In genomic region chr16:67326472-67327309, GRCh38 we compare ENCODE assay signal across 8 cellular contexts. TPM values are rescaled to one million over a fixed set of nuclear protein-coding genes. Genes with fewer than 3 reads are reported as not detected.
A peak's percentile ranks its signal among the peaks of the same experiment; 100 is the strongest.
DNase-seq lines count a peak whose midpoint lies in the region; ATAC-seq and TF ChIP-seq lines count a peak whose summit lies in the region.

Gene KCTD19 (minus strand): TSS chr16:67326741. CDS start chr16:67326707, 34 bp downstream.
Gene LRRC36 (plus strand): TSS chr16:67326815. CDS start chr16:67326863, 48 bp downstream.

- TF ChIP-seq CTCF in AG09319 (IDR thresholded peaks at IDR 0.05; ENCODE audit: low read depth, low read length), result peak; percentile 36
- TF ChIP-seq CTCF in gastrocnemius medialis (IDR thresholded peaks at IDR 0.05 in 4 of 5, conservative IDR thresholded peaks at IDR 0.05 in 1 of 5), result peak; percentile 7 to 48 (median 25)
- TF ChIP-seq CTCF in PC-3 (conservative IDR thresholded peaks at IDR 0.05; ENCODE audit: low read depth, low read length), result no peak

- ATAC-seq in gastrocnemius medialis (peak in 1 of 2 donors; percentile 42), PC-3 (no peak)

- BruUV-seq in PC-3 (replicated peaks; lab: Mats Ljungman, UMichigan), result no TSS peak

- intact Hi-C loops in gastrocnemius medialis (cut with DNase I; ENCODE audit: low total_unique reads), result no loop called here
- intact Hi-C loops in PC-3 (cut with micrococcal nuclease), result no loop called here

- CTCF ChIA-PET in PC-3 (lab: Charles Lee), result no interaction called here

- H3K27ac ChIP-seq in gastrocnemius medialis, result no peak within 1 kb of the TSS
- no peak within 1 kb of the TSS for H3K27ac ChIP-seq in PC-3 (ENCODE audit: low read length)

- H2AFZ ChIP-seq in PC-3 (ENCODE audit: low read length), result no peak within 1 kb of the TSS

- no peaks in the 10 kb centered on the region for H3F3A ChIP-seq in PC-3 (ENCODE audit: low read length, unreplicated experiment)

- no peaks in the 10 kb centered on the region for H3K9me3 ChIP-seq in gastrocnemius medialis
- H3K9me3 ChIP-seq in PC-3 (ENCODE audit: low read length), result no peaks in the 10 kb centered on the region

- in situ Hi-C loops in gastrocnemius medialis (cut with MboI; ENCODE audit: low sequenced_read_pairs in 4 of 4), result no loop called here

- TF ChIP-seq POLR2A in gastrocnemius medialis (IDR thresholded peaks at IDR 0.05), result no peak

- no peaks in the 10 kb centered on the region for H4K20me1 ChIP-seq in PC-3 (ENCODE audit: low read length)

- H3K27me3 ChIP-seq in gastrocnemius medialis (peaks cover 10 to 27% (median 18%) of the 10 kb centered on the region in 3 donors), PC-3 (ENCODE audit: low read length) (no peaks in the 10 kb centered on the region)

- H3K4me2 ChIP-seq in PC-3 (ENCODE audit: low read length), result no peak within 1 kb of the TSS

- no peak for DNase-seq in AG09319 (ENCODE audit: extremely low read depth, low read depth)
- peak; percentile 5 for DNase-seq in HCEC 1CT
- peak; percentile 45 for DNase-seq in SW480 (ENCODE audit: low spot score)
- peak in 34 of 58 donors; percentile 2 to 55 (median 17) for DNase-seq in anterior cingulate cortex (lab: John Stamatoyannopoulos, UW)
- DNase-seq in gastrocnemius medialis, result peak in 1 of 2 donors; percentile 1
- no peak for DNase-seq in HPDE6-E6E7 (ENCODE audit: extremely low spot score)
- no peak for DNase-seq in PC-3

- no peak within 1 kb of the TSS for H3K9ac ChIP-seq in PC-3 (ENCODE audit: low read length)

- H3K79me2 ChIP-seq in PC-3 (ENCODE audit: low read length), result no peaks in the 10 kb centered on the region

- H3K9me2 ChIP-seq in PC-3 (replicated peaks; ENCODE audit: low read length), result no peaks in the 10 kb centered on the region

- H3K4me3 ChIP-seq in iPS-11a (ENCODE audit: low read depth, low read length) (peak within 1 kb of the TSS; percentile 43), gastrocnemius medialis (peak within 1 kb of the TSS; percentile 41 to 52 (median 47)), PC-3 (ENCODE audit: low read length) (no peak within 1 kb of the TSS)

- POLR2A ChIA-PET in PC-3 (lab: Charles Lee; ENCODE audit: unreplicated experiment), result no interaction called here

- H3K36me3 ChIP-seq in gastrocnemius medialis, result no peaks in the 10 kb centered on the region
- no peaks in the 10 kb centered on the region for H3K36me3 ChIP-seq in PC-3 (ENCODE audit: low read depth, low read length)

- H3K4me1 ChIP-seq in gastrocnemius medialis (no peaks in the 10 kb centered on the region), PC-3 (ENCODE audit: insufficient read depth, low read length) (peaks cover 5% of the 10 kb centered on the region; the same call in 1 of the 2 replicates)

RNA-seq across cellular contexts. Expression of gene KCTD19, which starts in this region (rescaled TPM):
- total RNA-seq in gastrocnemius medialis (not detected), PC-3 (2014; rRNA removed) (not detected in 2 replicates)

RNA-seq across cellular contexts. Expression of gene LRRC36, which starts in this region (rescaled TPM):
- not detected for total RNA-seq in gastrocnemius medialis
- 0.92 TPM in 1 of 2 replicates, not detected in the other for total RNA-seq in PC-3 (2014; rRNA removed)

Comparison
In these comparisons a context has a peak if more than half of its experiments do, and no peak if none do; other contexts are left out.
1. DNase-seq: peak in HCEC 1CT (single experiment), SW480 (single experiment) and anterior cingulate cortex (34 of 58); none in AG09319 (single experiment), HPDE6-E6E7 (single experiment) and PC-3 (single experiment).